ENCODE assay signal across 8 cellular contexts in the genomic region with DNA sequence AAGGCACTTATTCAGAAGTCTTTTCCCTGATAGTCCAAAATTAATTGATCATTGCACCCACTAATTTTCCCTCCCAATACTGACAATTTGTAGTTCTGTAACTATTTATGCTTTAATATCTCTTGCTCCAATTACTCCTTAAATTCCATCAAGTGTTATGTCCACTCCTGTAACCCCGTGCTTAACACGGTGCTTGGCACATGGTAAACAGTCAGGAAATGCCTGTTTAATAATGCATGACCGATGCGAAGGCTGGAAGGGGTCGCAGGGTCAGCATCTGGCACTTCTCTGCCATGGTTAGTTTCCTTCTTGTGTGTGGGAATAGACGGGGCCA. TPM values are rescaled to one million over a fixed set of nuclear protein-coding genes. Genes with fewer than 3 reads are reported as not detected.
A peak's percentile ranks its signal among the peaks of the same experiment; 100 is the strongest.
DNase-seq lines count a peak whose midpoint lies in the region; ATAC-seq, FAIRE-seq and TF ChIP-seq lines count a peak whose summit lies in the region.

No MANE protein-coding gene starts in this region.

- 30% methylated on average over 6 of the region's 6 CpGs for WGBS in A549 (ENCODE audit: missing lambda C conversion rate)

- no peak for FAIRE-seq in A549 (lab: Jason Lieb, UNC)

- H3K36me3 ChIP-seq in HUES48 (ENCODE audit: control insufficient read depth, insufficient read depth, low read length): no peaks in the 10 kb centered on the region
- no peaks in the 10 kb centered on the region for H3K36me3 ChIP-seq in mucosa of descending colon (ENCODE audit: low read depth)

- no peak for TF ChIP-seq POLR2A in A549 (IDR thresholded peaks at IDR 0.05; ENCODE audit: low read length)

- peak overlapping the region; percentile 85 to 90 for H3K27ac ChIP-seq in A549
- peak overlapping the region; percentile 53 for H3K27ac ChIP-seq in HUES48 (ENCODE audit: low read depth, low read length)

- DNase-seq in A549 (ENCODE audit: low read depth in 1 of 2, low spot score in 1 of 2) (no peak), cardiac fibroblast (ENCODE audit: low read depth in 2 of 2) (no peak), mucosa of descending colon (no peak), COLO668 (lab: John Stamatoyannopoulos, UW; ENCODE audit: unreplicated experiment) (no peak), head of caudate nucleus (no peak)

- H3K4me3 ChIP-seq in A549 (peak overlapping the region; percentile 96), HUES48 (ENCODE audit: low read depth, low read length) (peak overlapping the region; percentile 95), cardiac fibroblast (replicated peaks in 1 of 2; ENCODE audit: low read depth in 2 of 2, low read length in 2 of 2) (peak overlapping the region; percentile 95 to 97), mucosa of descending colon (peak overlapping the region; percentile 92)

- POLR2A ChIA-PET in A549 (lab: Yijun Ruan, JAX): interaction anchor here (0.6 to 1.3 kb wide), 5 partner anchors 9 to 817 kb away, joined by 3 to 5 read pairs (median 3); partner anchors contain the start of gene FAM162A

- intact Hi-C loops in mucosa of descending colon (cut with DNase I, micrococcal nuclease): no loop called here
- intact Hi-C loops in head of caudate nucleus (cut with DNase I): no loop called here

- H3K9me3 ChIP-seq in A549: no peaks in the 10 kb centered on the region; the same call in 2 of the 3 replicates
- H3K9me3 ChIP-seq in HUES48 (ENCODE audit: control insufficient read depth, insufficient read depth, low read length): no peaks in the 10 kb centered on the region
- H3K9me3 ChIP-seq in mucosa of descending colon: no peaks in the 10 kb centered on the region

- no peak for TF ChIP-seq EP300 in A549 (IDR thresholded peaks at IDR 0.05)

- CTCF ChIA-PET in A549 (lab: Yijun Ruan, JAX): no interaction called here

- ATAC-seq in A549: no peak
- ATAC-seq in mucosa of descending colon: no peak
- no peak for ATAC-seq in GM19324 (IDR thresholded peaks at IDR 0.05; ENCODE audit: low FRiP score, unreplicated experiment)
- no peak for ATAC-seq in HG03460 (IDR thresholded peaks at IDR 0.05; ENCODE audit: unreplicated experiment)

- TF ChIP-seq CTCF in A549 (IDR thresholded peaks at IDR 0.05) (no peak), cardiac fibroblast (IDR thresholded peaks at IDR 0.05; ENCODE audit: low read depth, low read length) (no peak), mucosa of descending colon (IDR thresholded peaks at IDR 0.05) (no peak)

- H3K9ac ChIP-seq in HUES48 (ENCODE audit: low read depth, low read length): peak overlapping the region; percentile 22; the same call in 1 of the 2 replicates

- H3K4me2 ChIP-seq in A549: peak overlapping the region; percentile 96

- TF ChIP-seq RAD21 in A549 (conservative IDR thresholded peaks at IDR 0.05 in 1 of 2, IDR thresholded peaks at IDR 0.05 in 1 of 2): no peak

- H3K4me1 ChIP-seq in A549: peaks cover 6% of the 10 kb centered on the region; the same call in 1 of the 3 replicates
- H3K4me1 ChIP-seq in HUES48 (ENCODE audit: control insufficient read depth, insufficient read depth, low read length): peaks cover 9% of the 10 kb centered on the region
- peaks cover 7% of the 10 kb centered on the region for H3K4me1 ChIP-seq in mucosa of descending colon (ENCODE audit: low read depth)

- no peaks in the 10 kb centered on the region for H3K27me3 ChIP-seq in HUES48 (ENCODE audit: control insufficient read depth, insufficient read depth, low read length)

TF ChIP-seq in A549, 52 proteins besides CTCF, POLR2A, EP300 and RAD21:
- TF ChIP-seq JUNB (IDR thresholded peaks at IDR 0.05) (no peak), HOXA7 (CRISPR knock-in tag; IDR thresholded peaks at IDR 0.05) (no peak), CHD2 (IDR thresholded peaks at IDR 0.05; ENCODE audit: low read length, partially characterized antibody) (no peak), CHD4 (IDR thresholded peaks at IDR 0.05; ENCODE audit: borderline replicate concordance) (no peak), FOSL2 (IDR thresholded peaks at IDR 0.05) (no peak), FOSL2 (CRISPR knock-in tag; IDR thresholded peaks at IDR 0.05) (no peak), SREBF2 (IDR thresholded peaks at IDR 0.05) (no peak), HES2 (IDR thresholded peaks at IDR 0.05) (no peak), HOXB5 (CRISPR knock-in tag; IDR thresholded peaks at IDR 0.05) (no peak), MYC (IDR thresholded peaks at IDR 0.05; ENCODE audit: borderline replicate concordance, low read length) (no peak), SMC3 (IDR thresholded peaks at IDR 0.05) (no peak)
- TF ChIP-seq, protein P1, sequence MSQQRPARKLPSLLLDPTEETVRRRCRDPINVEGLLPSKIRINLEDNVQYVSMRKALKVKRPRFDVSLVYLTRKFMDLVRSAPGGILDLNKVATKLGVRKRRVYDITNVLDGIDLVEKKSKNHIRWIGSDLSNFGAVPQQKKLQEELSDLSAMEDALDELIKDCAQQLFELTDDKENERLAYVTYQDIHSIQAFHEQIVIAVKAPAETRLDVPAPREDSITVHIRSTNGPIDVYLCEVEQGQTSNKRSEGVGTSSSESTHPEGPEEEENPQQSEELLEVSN (IDR thresholded peaks at IDR 0.05; ENCODE audit: borderline replicate concordance, low read depth): no peak
- TF ChIP-seq, protein P2, sequence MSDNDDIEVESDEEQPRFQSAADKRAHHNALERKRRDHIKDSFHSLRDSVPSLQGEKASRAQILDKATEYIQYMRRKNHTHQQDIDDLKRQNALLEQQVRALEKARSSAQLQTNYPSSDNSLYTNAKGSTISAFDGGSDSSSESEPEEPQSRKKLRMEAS (IDR thresholded peaks at IDR 0.05): no peak
- TF ChIP-seq, protein P3, sequence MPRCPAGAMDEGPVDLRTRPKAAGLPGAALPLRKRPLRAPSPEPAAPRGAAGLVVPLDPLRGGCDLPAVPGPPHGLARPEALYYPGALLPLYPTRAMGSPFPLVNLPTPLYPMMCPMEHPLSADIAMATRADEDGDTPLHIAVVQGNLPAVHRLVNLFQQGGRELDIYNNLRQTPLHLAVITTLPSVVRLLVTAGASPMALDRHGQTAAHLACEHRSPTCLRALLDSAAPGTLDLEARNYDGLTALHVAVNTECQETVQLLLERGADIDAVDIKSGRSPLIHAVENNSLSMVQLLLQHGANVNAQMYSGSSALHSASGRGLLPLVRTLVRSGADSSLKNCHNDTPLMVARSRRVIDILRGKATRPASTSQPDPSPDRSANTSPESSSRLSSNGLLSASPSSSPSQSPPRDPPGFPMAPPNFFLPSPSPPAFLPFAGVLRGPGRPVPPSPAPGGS (IDR thresholded peaks at IDR 0.05): no peak

RNA-seq across cellular contexts. Expression of gene SEC22A, which starts 0.6 kb away (rescaled TPM):
- polyA plus RNA-seq in A549 (2011; rRNA removed) (29.9 and 36.8 TPM in 2 replicates), A549 (2017; fragmentation: RNase III; extraction: RNeasy Plus Mini Kit Qiagen cat#74134 plus additional on column Dnase treatment) (23.5 to 28.5 TPM (median 27.0 TPM) in 3 replicates)
- 10.4 and 12.5 TPM in 2 replicates for polyA plus RNA-seq in A549 (2012; cell fraction: cytosol; rRNA removed)
- polyA plus RNA-seq in A549 (2012; cell fraction: nucleus; rRNA removed): 6.3 and 10.1 TPM in 2 replicates
- 13.5 and 14.6 TPM in 2 replicates for polyA minus RNA-seq in A549 (2011; rRNA and poly(A)+ RNA removed)
- total RNA-seq in mucosa of descending colon: 10 to 100 TPM; 11.7 to 13.7 (median 11.8) TPM
